8 cellular contexts compared by ENCODE assay signal in genomic region chr10:16520900-16521299, GRCh38. TPM values are rescaled to one million over a fixed set of nuclear protein-coding genes. Genes with fewer than 3 reads are reported as not detected.
A peak's percentile ranks its signal among the peaks of the same experiment; 100 is the strongest.
DNase-seq lines count a peak whose midpoint lies in the region; ATAC-seq, FAIRE-seq and TF ChIP-seq lines count a peak whose summit lies in the region.

No MANE protein-coding gene starts in this region.

- no peaks in the 10 kb centered on the region for H3K9me3 ChIP-seq in mammary epithelial cell (replicated peaks; ENCODE audit: insufficient read depth, low read length)
- no peaks in the 10 kb centered on the region for H3K9me3 ChIP-seq in left lung
- no peaks in the 10 kb centered on the region for H3K9me3 ChIP-seq in stomach smooth muscle (ENCODE audit: control insufficient read depth in 2 of 2, low read length in 2 of 2)

- H3K27me3 ChIP-seq in H7 (ENCODE audit: control insufficient read depth, insufficient read depth, low read length) (peaks cover 48% of the 10 kb centered on the region), mammary epithelial cell (ENCODE audit: insufficient read depth, low read length) (peaks cover 18% of the 10 kb centered on the region), left lung (peaks cover 42 to 54% of the 10 kb centered on the region in 2 donors), stomach smooth muscle (ENCODE audit: control insufficient read depth in 1 of 2, insufficient read depth in 2 of 2, low read length in 2 of 2) (peaks cover 22 to 41% of the 10 kb centered on the region in 2 donors)

- H3K4me3 ChIP-seq in H7 (ENCODE audit: insufficient read depth, low read depth, low read length) (peak overlapping the region; percentile 57), mammary epithelial cell (replicated peaks in 1 of 3; ENCODE audit: insufficient read depth in 1 of 3, low read depth in 2 of 3, low read length in 3 of 3) (peak overlapping the region; percentile 22 to 44 (median 36)), left lung (peak overlapping the region; percentile 22 to 31), stomach smooth muscle (ENCODE audit: low read length in 2 of 2) (peak overlapping the region; percentile 18 to 66)

- peak; percentile 46 for DNase-seq in GM12892 (ENCODE audit: insufficient read length)
- peak; percentile 79 for DNase-seq in H7
- DNase-seq in NOMO-1 treated with DMSO at 0.1 percent for 48 hours (lab: John Stamatoyannopoulos, UW; ENCODE audit: unreplicated experiment) = peak; percentile 12
- peak; percentile 13 for DNase-seq in mammary epithelial cell
- DNase-seq in left lung = peak in 1 of 2 donors; percentile 76
- no peak for DNase-seq in urothelium cell line (ENCODE audit: low spot score)

- ATAC-seq in left lung (peak; percentile 62), HG03520 (IDR thresholded peaks at IDR 0.05; ENCODE audit: unreplicated experiment) (no peak)

- BruUV-seq in mammary epithelial cell (replicated peaks; lab: Mats Ljungman, UMichigan) = no TSS peak

- TF ChIP-seq POLR2A in GM12892 (IDR thresholded peaks at IDR 0.05; ENCODE audit: low read depth, low read length) = no peak

- H3K4me2 ChIP-seq in mammary epithelial cell (ENCODE audit: insufficient read depth, low read depth, low read length) = peak overlapping the region; percentile 85

- H3K36me3 ChIP-seq in H7 (replicated peaks; ENCODE audit: control insufficient read depth, insufficient read depth, low read length) (no peaks in the 10 kb centered on the region), mammary epithelial cell (ENCODE audit: insufficient read depth, low read length) (no peaks in the 10 kb centered on the region), left lung (no peaks in the 10 kb centered on the region), stomach smooth muscle (ENCODE audit: control insufficient read depth in 2 of 2, insufficient read depth in 2 of 2, low read length in 2 of 2) (no peaks in the 10 kb centered on the region)

- H3K79me2 ChIP-seq in mammary epithelial cell (ENCODE audit: insufficient read depth, low read length) = no peaks in the 10 kb centered on the region

- intact Hi-C loops in mammary epithelial cell (cut with micrococcal nuclease) = no loop called here
- intact Hi-C loops in left lung (cut with DNase I) = no loop called here

- no peak for FAIRE-seq in GM12892 (lab: Jason Lieb, UNC)
- no peak for FAIRE-seq in urothelium cell line (lab: Jason Lieb, UNC)

- in situ Hi-C loops in mammary epithelial cell (cut with MboI; ENCODE audit: low sequenced_read_pairs in 2 of 2) = no loop called here

- no peak overlapping the region for H3K27ac ChIP-seq in mammary epithelial cell (ENCODE audit: insufficient read depth, low read depth, low read length)
- H3K27ac ChIP-seq in left lung = no peak overlapping the region
- no peak overlapping the region for H3K27ac ChIP-seq in stomach smooth muscle (ENCODE audit: low read length)

- CTCF ChIA-PET in mammary epithelial cell (lab: Charles Lee; ENCODE audit: low non-redundant PET) = no interaction called here

- H3K4me1 ChIP-seq in mammary epithelial cell (ENCODE audit: insufficient read depth, low read length) (peaks cover 9% of the 10 kb centered on the region), left lung (peaks cover 8 to 27% of the 10 kb centered on the region in 2 donors), stomach smooth muscle (ENCODE audit: control insufficient read depth, insufficient read depth, low read length) (peaks cover 20% of the 10 kb centered on the region)

- dilution Hi-C loops in mammary epithelial cell (cut with HindIII; ENCODE audit: low sequenced_read_pairs) = no loop called here

- peak overlapping the region; percentile 75 for H2AFZ ChIP-seq in mammary epithelial cell (ENCODE audit: low read depth, low read length)

- 53% methylated on average over 3 of the region's 39 CpGs for WGBS in mammary epithelial cell (ENCODE audit: low coverage, missing lambda C conversion rate)

- peak in 1 of 2 donors; percentile 39 for TF ChIP-seq CTCF in mammary epithelial cell (conservative IDR thresholded peaks at IDR 0.05 in 1 of 2, IDR thresholded peaks at IDR 0.05 in 1 of 2; ENCODE audit: extremely low read depth in 1 of 2, insufficient read depth in 1 of 2, low read depth in 1 of 2, low read length in 2 of 2)
- no peak for TF ChIP-seq CTCF in left lung (IDR thresholded peaks at IDR 0.05)

- no peaks in the 10 kb centered on the region for H4K20me1 ChIP-seq in mammary epithelial cell (ENCODE audit: insufficient read depth, low read length)

- H3K9ac ChIP-seq in mammary epithelial cell (ENCODE audit: insufficient read depth, low read length) = no peak overlapping the region
- no peak overlapping the region for H3K9ac ChIP-seq in stomach smooth muscle (ENCODE audit: low read length in 2 of 2)

RNA-seq across cellular contexts. Expression of gene C1QL3, which starts 0.8 kb away (rescaled TPM):
- 0.66 TPM for polyA plus RNA-seq in GM12892 (2012; ENCODE audit: missing spikeins)
- 0.17 and 0.92 TPM in 2 replicates for total RNA-seq in H7 (2014; rRNA removed; shearing (Covaris generic))
- total RNA-seq in mammary epithelial cell = under 1 TPM in 1 of 2 donors, not detected in 1; 0.33 TPM
- not detected for polyA plus RNA-seq in mammary epithelial cell
- polyA minus RNA-seq in mammary epithelial cell = not detected
- total RNA-seq in left lung = not detected
